In the genomic region with DNA sequence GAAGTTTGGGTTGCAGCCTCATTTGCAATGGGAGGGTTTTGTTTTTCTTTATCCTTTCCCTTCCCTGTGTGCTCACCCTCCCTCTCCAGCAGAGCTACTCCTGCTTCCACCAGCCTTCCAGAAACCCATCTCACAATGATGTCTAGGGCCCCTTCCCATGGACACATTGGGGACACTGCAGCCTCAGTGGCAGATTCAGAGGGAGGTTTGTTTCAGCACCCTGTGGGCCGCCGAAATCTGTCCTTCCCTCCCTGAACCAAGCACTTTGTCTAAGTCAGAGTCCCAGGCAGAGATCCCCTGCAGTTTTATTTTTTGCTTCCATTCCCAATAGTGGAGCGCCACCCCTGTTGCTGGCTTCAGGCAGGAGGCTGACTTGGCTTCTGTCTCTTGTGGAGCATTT, we compare ENCODE assay signal across 21 cellular contexts.
"Had no signal": no experiment of that assay in that cellular context is flagged by ENCODE, and none has a peak within 500 bp of the region (broad histone marks: within the 10 kb centered on the region; RNA-seq: fewer than 3 reads in every experiment).

No MANE protein-coding gene starts in this region.

- H3K27ac Mint-ChIP-seq: stimulated activated naive B cell treated with anti-CD40 and anti-IgM and Interleukin-4, amounts not matched to agents 10 μg/mL and 1 μg/mL and 100 μg/mL, for 72 hours; stimulated activated naive CD8-positive, alpha-beta T cell treated with anti-CD3 and anti-CD28 coated beads, Interleukin-15, amount 100 ng/mL, for 72 hours had no signal

- H3K4me1 ChIP-seq: right atrium auricular region, sigmoid colon, testis had no signal

- H3K4me3 ChIP-seq: hepatocyte, lung, right atrium auricular region, sigmoid colon, skin epidermis, testis, transverse colon had no signal

- H3K9me3 Mint-ChIP-seq: nephron; stimulated activated naive B cell treated with anti-CD40 and anti-IgM and Interleukin-4, amounts not matched to agents 10 μg/mL and 1 μg/mL and 100 μg/mL, for 72 hours; stimulated activated naive CD8-positive, alpha-beta T cell treated with anti-CD3 and anti-CD28 coated beads, Interleukin-15, amount 100 ng/mL, for 72 hours had no signal

- H3K4me3 Mint-ChIP-seq: nephron; stimulated activated naive B cell treated with anti-CD40 and anti-IgM and Interleukin-4, amounts not matched to agents 10 μg/mL and 1 μg/mL and 100 μg/mL, for 72 hours; stimulated activated naive CD8-positive, alpha-beta T cell treated with anti-CD3 and anti-CD28 coated beads, Interleukin-15, amount 100 ng/mL, for 72 hours had no signal

- H3K27ac ChIP-seq: hepatocyte, neutrophil, right atrium auricular region, sigmoid colon, skin epidermis, testis, transverse colon had no signal

- DNase-seq: dermis blood vessel endothelial cell; effector CD4-positive, alpha-beta T cell; foreskin melanocyte; head of caudate nucleus; left colon; left ventricle myocardium superior; mesenchymal stem cell; midbrain; sigmoid colon; stimulated activated CD4-positive, alpha-beta T cell treated with anti-CD3 and anti-CD28 coated beads, Interleukin-2, amount 100 ng/mL, for 24 hours; stimulated activated CD4-positive, alpha-beta T cell treated with anti-CD3 and anti-CD28 coated beads, Interleukin-4, amount 100 ng/mL, for 4 hours; stimulated activated naive B cell treated with anti-CD40 and anti-IgM and Interleukin-4, amounts not matched to agents 10 μg/mL and 1 μg/mL and 100 μg/mL, for 72 hours; stimulated activated naive CD8-positive, alpha-beta T cell treated with anti-CD3 and anti-CD28 coated beads, Interleukin-15, amount 100 ng/mL, for 72 hours; testis; transverse colon had no signal

- ATAC-seq: left colon; left ventricle myocardium superior; stimulated activated naive B cell treated with anti-CD40 and anti-IgM and Interleukin-4, amounts not matched to agents 10 μg/mL and 1 μg/mL and 100 μg/mL, for 72 hours; stimulated activated naive CD8-positive, alpha-beta T cell treated with anti-CD3 and anti-CD28 coated beads, Interleukin-15, amount 100 ng/mL, for 72 hours had no signal

- H3K36me3 ChIP-seq: neutrophil, right atrium auricular region, sigmoid colon, transverse colon had no signal

- H3K36me3 Mint-ChIP-seq: stimulated activated naive B cell treated with anti-CD40 and anti-IgM and Interleukin-4, amounts not matched to agents 10 μg/mL and 1 μg/mL and 100 μg/mL, for 72 hours had no signal

- H3K9me3 ChIP-seq: neutrophil, right atrium auricular region, sigmoid colon, testis, transverse colon had no signal

- H3K4me1 Mint-ChIP-seq: nephron had no signal

- H3K27me3 Mint-ChIP-seq: stimulated activated naive CD8-positive, alpha-beta T cell treated with anti-CD3 and anti-CD28 coated beads, Interleukin-15, amount 100 ng/mL, for 72 hours had no signal
